ENCODE assay signal across 8 cellular contexts in genomic region chr18:9951022-9951859, GRCh38. TPM values are rescaled to one million over a fixed set of nuclear protein-coding genes. Genes with fewer than 3 reads are reported as not detected.
A peak's percentile ranks its signal among the peaks of the same experiment; 100 is the strongest.
DNase-seq lines count a peak whose midpoint lies in the region; ATAC-seq and TF ChIP-seq lines count a peak whose summit lies in the region.

No MANE protein-coding gene starts in this region.

- peaks cover 0 to 38% of the 10 kb centered on the region in 2 donors for H3K36me3 ChIP-seq in gastrocnemius medialis

- H3K27me3 Mint-ChIP-seq in activated T-helper 17 cell treated with anti-CD3 and anti-CD28 coated beads, Interleukin-2, amount 50 U/mL, for 72 hours: no peaks in the 10 kb centered on the region

- H3K4me3 ChIP-seq in gastrocnemius medialis: no peak overlapping the region

- peak in 4 of 5 experiments; percentile 27 to 55 (median 48) for TF ChIP-seq CTCF in gastrocnemius medialis (IDR thresholded peaks at IDR 0.05 in 4 of 5, conservative IDR thresholded peaks at IDR 0.05 in 1 of 5)

- intact Hi-C loops in left cardiac atrium (cut with DNase I) (loop anchor here in 1 of 2 donors (10.0 kb wide), 1 partner anchor 146 kb away; no protein-coding TSS in a partner anchor), gastrocnemius medialis (cut with DNase I; ENCODE audit: low total_unique reads) (loop anchor here (5.0 to 10.0 kb wide), 2 partner anchors 134 to 246 kb away; partner anchors contain the start of gene RAB31)

- H3K9me3 ChIP-seq in gastrocnemius medialis: no peaks in the 10 kb centered on the region

- no peaks in the 10 kb centered on the region for H3K4me1 Mint-ChIP-seq in activated T-helper 17 cell treated with anti-CD3 and anti-CD28 coated beads, Interleukin-2, amount 50 U/mL, for 72 hours

- ATAC-seq in activated T-helper 17 cell treated with anti-CD3 and anti-CD28 coated beads, Interleukin-2, amount 50 U/mL, for 72 hours (replicated peaks): peak; percentile 45
- ATAC-seq in left cardiac atrium: peak; percentile 71 to 78
- peak; percentile 43 to 71 for ATAC-seq in gastrocnemius medialis
- ATAC-seq in HG03196 (IDR thresholded peaks at IDR 0.05; ENCODE audit: unreplicated experiment): no peak

- no peaks in the 10 kb centered on the region for H3K4me1 ChIP-seq in gastrocnemius medialis

- no peaks in the 10 kb centered on the region for H3K27me3 ChIP-seq in gastrocnemius medialis

- peaks cover 99% of the 10 kb centered on the region for H3K36me3 Mint-ChIP-seq in activated T-helper 17 cell treated with anti-CD3 and anti-CD28 coated beads, Interleukin-2, amount 50 U/mL, for 72 hours (ENCODE audit: low read depth)

- peak overlapping the region; percentile 7 for H3K27ac Mint-ChIP-seq in activated T-helper 17 cell treated with anti-CD3 and anti-CD28 coated beads, Interleukin-2, amount 50 U/mL, for 72 hours

- no peak for TF ChIP-seq POLR2A in gastrocnemius medialis (IDR thresholded peaks at IDR 0.05)

- no peaks in the 10 kb centered on the region for H3K9me3 Mint-ChIP-seq in activated T-helper 17 cell treated with anti-CD3 and anti-CD28 coated beads, Interleukin-2, amount 50 U/mL, for 72 hours

- in situ Hi-C loops in gastrocnemius medialis (cut with MboI; ENCODE audit: low sequenced_read_pairs in 4 of 4): no loop called here

- no peak overlapping the region for H3K4me3 Mint-ChIP-seq in activated T-helper 17 cell treated with anti-CD3 and anti-CD28 coated beads, Interleukin-2, amount 50 U/mL, for 72 hours

- peak; percentile 62 for DNase-seq in A172 (ENCODE audit: low spot score)
- peak; percentile 70 for DNase-seq in GM03348 (ENCODE audit: low spot score)
- DNase-seq in NCI-H1417 (lab: John Stamatoyannopoulos, UW): peak in 2 of 3 experiments; percentile 20 to 74
- DNase-seq in left cardiac atrium: no peak
- no peak for DNase-seq in gastrocnemius medialis
- DNase-seq in stimulated activated CD8-positive, alpha-beta memory T cell treated with anti-CD3 and anti-CD28 coated beads, Interleukin-4, amount 100 ng/mL, for 48 hours: no peak

- no peak overlapping the region for H3K27ac ChIP-seq in gastrocnemius medialis

RNA-seq across cellular contexts. Expression of gene VAPA, which starts 37.4 kb away (rescaled TPM):
- total RNA-seq in A172 (2014; rRNA removed; shearing (Covaris generic)): 399 and 471 TPM in 2 replicates
- 100 to 1,000 TPM; 135 to 185 TPM for total RNA-seq in activated T-helper 17 cell treated with anti-CD3 and anti-CD28 coated beads, Interleukin-2, amount 50 U/mL, for 72 hours
- 100 to 1,000 TPM; 169 to 219 TPM for total RNA-seq in left cardiac atrium
- total RNA-seq in gastrocnemius medialis: 100 to 1,000 TPM; 227 to 320 (median 243) TPM

Comparison
In these comparisons a context has a peak if more than half of its experiments do, and no peak if none do; other contexts are left out.
1. DNase-seq: peak in A172 (single experiment), GM03348 (single experiment) and NCI-H1417 (2 of 3); none in left cardiac atrium (single experiment), gastrocnemius medialis (0 of 2) and stimulated activated CD8-positive, alpha-beta memory T cell treated with anti-CD3 and anti-CD28 coated beads, Interleukin-4, amount 100 ng/mL, for 48 hours (single experiment).